Comparison of ENCODE assay signal across 9 cellular contexts in genomic region chr5:19987594-19988345, GRCh38. TPM values are rescaled to one million over a fixed set of nuclear protein-coding genes. Genes with fewer than 3 reads are reported as not detected.
DNase-seq lines count a peak whose midpoint lies in the region; ATAC-seq, FAIRE-seq and TF ChIP-seq lines count a peak whose summit lies in the region.
"Had no signal": no experiment of that assay in that cellular context is flagged by ENCODE, and none has a peak within 500 bp of the region (broad histone marks: within the 10 kb centered on the region; RNA-seq: fewer than 3 reads in every experiment).

TSS of gene CDH18 (minus strand) at chr5:19988200. CDS start at chr5:19838986, 149,214 bp downstream.

- H3K79me2 ChIP-seq in SK-N-SH (ENCODE audit: insufficient read depth): peaks cover 3% of the 10 kb centered on the region; the same call in 1 of the 2 replicates

- peak within 1 kb of the TSS; percentile 28 for H3K4me3 ChIP-seq in A549
- peak within 1 kb of the TSS; percentile 52 to 68 for H3K4me3 ChIP-seq in SK-N-SH (ENCODE audit: low read depth in 2 of 2, low read length in 1 of 2)
- H3K4me3 ChIP-seq: BLaER1 treated with 17β-estradiol and CSF1 and Interleukin-3, amounts not matched to agents 10 nM and 100 nM had no signal

- CTCF ChIA-PET in A549 (lab: Yijun Ruan, JAX) (no interaction called here), SK-N-SH (lab: Yijun Ruan, JAX) (interaction anchor here (1.1 to 1.3 kb wide), 2 partner anchors 17 to 22 kb away, joined by 3 to 5 read pairs; no protein-coding TSS in a partner anchor)

- peaks cover 5% of the 10 kb centered on the region for H3K9me3 Mint-ChIP-seq in activated T-cell treated with anti-CD3 and anti-CD28 coated beads, Interleukin-2, amount 50 U/mL, for 4 hours

- POLR2A ChIA-PET in A549 (lab: Yijun Ruan, JAX): no interaction called here
- POLR2A ChIA-PET in SK-N-SH (lab: Yijun Ruan, JAX): no interaction called here

- peak within 1 kb of the TSS; percentile 72 for H3K4me2 ChIP-seq in A549
- H3K4me2 ChIP-seq in SK-N-SH: peak within 1 kb of the TSS; percentile 66
- H3K4me2 ChIP-seq: BLaER1 treated with 17β-estradiol and CSF1 and Interleukin-3, amounts not matched to agents 10 nM and 100 nM had no signal

- H3K9ac ChIP-seq in SK-N-SH: peak within 1 kb of the TSS; percentile 10; the same call in 1 of the 2 replicates
- H3K9ac ChIP-seq: BLaER1 treated with 17β-estradiol and CSF1 and Interleukin-3, amounts not matched to agents 10 nM and 100 nM had no signal

- intact Hi-C loops in posterior cingulate gyrus (cut with DNase I): no loop called here

- H3K4me1 ChIP-seq in A549 (no peaks in the 10 kb centered on the region), SK-N-SH (ENCODE audit: control insufficient read depth in 1 of 2, insufficient read depth in 2 of 2, low read depth in 1 of 2, low read length in 1 of 2) (no peaks in the 10 kb centered on the region)
- H3K4me1 ChIP-seq: BLaER1 treated with 17β-estradiol and CSF1 and Interleukin-3, amounts not matched to agents 10 nM and 100 nM had no signal

- H3F3A ChIP-seq in SK-N-SH (replicated peaks; ENCODE audit: insufficient read depth): no peaks in the 10 kb centered on the region

- TF ChIP-seq EP300 in A549 (IDR thresholded peaks at IDR 0.05): no peak
- no peak for TF ChIP-seq EP300 in SK-N-SH (IDR thresholded peaks at IDR 0.05; ENCODE audit: borderline replicate concordance in 1 of 2, low read depth in 1 of 2, low read length in 1 of 2)

- TF ChIP-seq RAD21 in A549 (conservative IDR thresholded peaks at IDR 0.05 in 1 of 2, IDR thresholded peaks at IDR 0.05 in 1 of 2) (no peak), SK-N-SH (IDR thresholded peaks at IDR 0.05; ENCODE audit: low read length) (0 out of 2 replicates have a peak, but pooled peaks have one; percentile 3)

- H4K20me1 ChIP-seq in SK-N-SH (ENCODE audit: insufficient read depth): no peaks in the 10 kb centered on the region
- H4K20me1 ChIP-seq: BLaER1 treated with 17β-estradiol and CSF1 and Interleukin-3, amounts not matched to agents 10 nM and 100 nM had no signal

- no peak for TF ChIP-seq POLR2A in A549 (IDR thresholded peaks at IDR 0.05; ENCODE audit: low read length)

- no peaks in the 10 kb centered on the region for H3K36me3 ChIP-seq in SK-N-SH (replicated peaks in 1 of 2; ENCODE audit: control insufficient read depth in 1 of 2, insufficient read depth in 2 of 2, low read length in 1 of 2)
- H3K36me3 ChIP-seq: BLaER1 treated with 17β-estradiol and CSF1 and Interleukin-3, amounts not matched to agents 10 nM and 100 nM had no signal

- H3K36me3 Mint-ChIP-seq in activated T-cell treated with anti-CD3 and anti-CD28 coated beads, Interleukin-2, amount 50 U/mL, for 4 hours (ENCODE audit: insufficient read depth): no peaks in the 10 kb centered on the region

- FAIRE-seq in A549 (lab: Jason Lieb, UNC) (no peak), HTR-8/SVneo (lab: Jason Lieb, UNC) (peak; percentile 36)

- H3K27ac ChIP-seq in A549: no peak within 1 kb of the TSS
- peak within 1 kb of the TSS in 1 of 2 experiments; percentile 21; a peak in 1 of 4 replicates for H3K27ac ChIP-seq in SK-N-SH (ENCODE audit: low read depth in 2 of 2, low read length in 1 of 2)
- H3K27ac ChIP-seq: BLaER1 treated with 17β-estradiol and CSF1 and Interleukin-3, amounts not matched to agents 10 nM and 100 nM had no signal

- peak; percentile 22 to 30 for DNase-seq in A549 (ENCODE audit: low read depth in 1 of 2, low spot score in 1 of 2)
- peak; percentile 90 for DNase-seq in HTR-8/SVneo (ENCODE audit: insufficient read length, low spot score)
- DNase-seq in SK-N-SH: peak; percentile 73
- DNase-seq in globus pallidus (ENCODE audit: low spot score): peak; percentile 49
- peak; percentile 50 to 98 (median 82) for DNase-seq in posterior cingulate gyrus
- no peak for DNase-seq in activated T-cell treated with anti-CD3 and anti-CD28 coated beads, Interleukin-2, amount 50 U/mL, for 4 hours
- no peak for DNase-seq in NK-92 treated with Interleukin-12 subunit alpha and Interleukin-12 subunit beta, amount 100 ng/mL, for 24 hours (lab: John Stamatoyannopoulos, UW)

- H3K9me3 ChIP-seq in A549: no peaks in the 10 kb centered on the region
- no peaks in the 10 kb centered on the region for H3K9me3 ChIP-seq in SK-N-SH
- H3K9me3 ChIP-seq: BLaER1 treated with 17β-estradiol and CSF1 and Interleukin-3, amounts not matched to agents 10 nM and 100 nM had no signal

- H3K4me3 Mint-ChIP-seq in activated T-cell treated with anti-CD3 and anti-CD28 coated beads, Interleukin-2, amount 50 U/mL, for 4 hours: no peak within 1 kb of the TSS

- peaks cover 11% of the 10 kb centered on the region; the same call in 1 of the 2 replicates for H3K27me3 ChIP-seq in SK-N-SH (ENCODE audit: insufficient read depth)
- H3K27me3 ChIP-seq: BLaER1 treated with 17β-estradiol and CSF1 and Interleukin-3, amounts not matched to agents 10 nM and 100 nM had no signal

- peak within 1 kb of the TSS; percentile 84 for H2AFZ ChIP-seq in SK-N-SH (ENCODE audit: low read depth)

- H3K27me3 Mint-ChIP-seq in activated T-cell treated with anti-CD3 and anti-CD28 coated beads, Interleukin-2, amount 50 U/mL, for 4 hours (ENCODE audit: low read depth): no peaks in the 10 kb centered on the region

- WGBS in A549 (ENCODE audit: missing lambda C conversion rate): 6% methylated on average over 25 of the region's 25 CpGs
- 3% methylated on average over 22 of the region's 25 CpGs for WGBS in SK-N-SH (ENCODE audit: low lambda C conversion rate)

- peak; percentile 98 to 99 for ATAC-seq in A549
- ATAC-seq in activated T-cell treated with anti-CD3 and anti-CD28 coated beads, Interleukin-2, amount 50 U/mL, for 4 hours: no peak
- no peak for ATAC-seq in HG03108 (IDR thresholded peaks at IDR 0.05; ENCODE audit: unreplicated experiment)

- H3K4me1 Mint-ChIP-seq in activated T-cell treated with anti-CD3 and anti-CD28 coated beads, Interleukin-2, amount 50 U/mL, for 4 hours (ENCODE audit: low read depth): no peaks in the 10 kb centered on the region

- no peaks in the 10 kb centered on the region for H3K9me2 ChIP-seq in SK-N-SH

- TF ChIP-seq CTCF in A549 (IDR thresholded peaks at IDR 0.05) (no peak), SK-N-SH (IDR thresholded peaks at IDR 0.05) (no peak)

TF ChIP-seq in A549, 52 proteins besides CTCF, POLR2A, EP300 and RAD21 (continues in another document):
- TF ChIP-seq HES2 (IDR thresholded peaks at IDR 0.05): no peak

TF ChIP-seq in SK-N-SH, 30 proteins besides CTCF, POLR2A, EP300 and RAD21:
- TF ChIP-seq GATA2 (CRISPR knock-in tag; IDR thresholded peaks at IDR 0.05): no peak
- TF ChIP-seq SIN3A (IDR thresholded peaks at IDR 0.05; ENCODE audit: borderline replicate concordance, low read depth, low read length): no peak
- TF ChIP-seq PBX3 (IDR thresholded peaks at IDR 0.05): peak; percentile 74
- TF ChIP-seq YY1 (IDR thresholded peaks at IDR 0.05; ENCODE audit: low read depth): 0 out of 2 replicates have a peak, but pooled peaks have one; percentile 6
- no peak for TF ChIP-seq RXRA (IDR thresholded peaks at IDR 0.05; ENCODE audit: borderline replicate concordance, low read depth)
- no peak for TF ChIP-seq MXI1 (IDR thresholded peaks at IDR 0.05; ENCODE audit: low read depth, low read length)
- no peak for TF ChIP-seq ELF1 (IDR thresholded peaks at IDR 0.05)

RNA-seq across cellular contexts. Expression of gene CDH18, which starts in this region (rescaled TPM):
- 0.07 TPM in 1 of 2 replicates, not detected in the other for polyA plus RNA-seq in A549 (2011; rRNA removed)
- polyA plus RNA-seq in A549 (2012; cell fraction: cytosol; rRNA removed): not detected in 2 replicates
- not detected in 2 replicates for polyA plus RNA-seq in A549 (2012; cell fraction: nucleus; rRNA removed)
- not detected in 3 replicates for polyA plus RNA-seq in A549 (2017; fragmentation: RNase III; extraction: RNeasy Plus Mini Kit Qiagen cat#74134 plus additional on column Dnase treatment)
- polyA minus RNA-seq in A549 (2011; rRNA and poly(A)+ RNA removed): not detected in 2 replicates
- polyA plus RNA-seq in SK-N-SH (2012; rRNA removed): 6.0 and 8.9 TPM in 2 replicates
- 7.7 and 7.9 TPM in 2 replicates for polyA plus RNA-seq in SK-N-SH (2012; cell fraction: cytosol; rRNA removed)
- 5.2 and 7.8 TPM in 2 replicates for polyA plus RNA-seq in SK-N-SH (2012; cell fraction: nucleus; rRNA removed)
- total RNA-seq in activated T-cell treated with anti-CD3 and anti-CD28 coated beads, Interleukin-2, amount 50 U/mL, for 4 hours: not detected

Comparison
In these comparisons a context has a peak if more than half of its experiments do, and no peak if none do; other contexts are left out.
1. Peak in DNase-seq, ATAC-seq, H3K4me3 ChIP-seq and H3K4me2 ChIP-seq in A549; RNA of the gene not detected or under 1 TPM.
2. DNase-seq: peak in HTR-8/SVneo (single experiment), SK-N-SH (single experiment), globus pallidus (single experiment) and posterior cingulate gyrus (10 of 10); none in activated T-cell treated with anti-CD3 and anti-CD28 coated beads, Interleukin-2, amount 50 U/mL, for 4 hours (single experiment) and NK-92 treated with Interleukin-12 subunit alpha and Interleukin-12 subunit beta, amount 100 ng/mL, for 24 hours (single experiment).
3. Of the 12 proteins assayed by ChIP-seq in both A549 and SK-N-SH: peak only in A549: none; only in SK-N-SH: PBX3 and RAD21; in both: none; in neither: 10.